8 cellular contexts compared by ENCODE assay signal in genomic region chr2:241878007-241878970, GRCh38. TPM values are rescaled to one million over a fixed set of nuclear protein-coding genes. Genes with fewer than 3 reads are reported as not detected.
DNase-seq lines count a peak whose midpoint lies in the region; ATAC-seq and TF ChIP-seq lines count a peak whose summit lies in the region.

No MANE protein-coding gene starts in this region.

- no peak for ATAC-seq in HG03175 (IDR thresholded peaks at IDR 0.05; ENCODE audit: unreplicated experiment)

- CTCF ChIA-PET in AG04450 (lab: Charles Lee), result interaction anchor here (0.6 to 1.9 kb wide), 17 partner anchors 8 to 190 kb away, joined by 3 to 12 read pairs (median 3); partner anchors contain the start of genes D2HGDH and RTP5
- CTCF ChIA-PET in activated CD4-positive, alpha-beta memory T cell treated with anti-CD3 and anti-CD28 coated beads, Interleukin-2, amount 10 ng/mL, durations not matched to agents 7 days and 5 days (lab: Charles Lee), result interaction anchor here (0.7 to 3.7 kb wide), 27 partner anchors 10 to 575 kb away, joined by 3 to 40 read pairs (median 4); partner anchors contain the start of genes ATG4B, D2HGDH, DTYMK and ING5

- H3K4me3 ChIP-seq in AG04450 (ENCODE audit: low read depth, low read length), result no peak overlapping the region

- no peak overlapping the region for H3K4me3 Mint-ChIP-seq in activated CD4-positive, alpha-beta memory T cell treated with anti-CD3 and anti-CD28 coated beads, Interleukin-2, amount 10 ng/mL, durations not matched to agents 7 days and 5 days
- H3K4me3 Mint-ChIP-seq in mesothelial cell of epicardium, result no peak overlapping the region

- H3K27ac Mint-ChIP-seq in activated CD4-positive, alpha-beta memory T cell treated with anti-CD3 and anti-CD28 coated beads, Interleukin-2, amount 10 ng/mL, durations not matched to agents 7 days and 5 days, result no peak overlapping the region
- H3K27ac Mint-ChIP-seq in mesothelial cell of epicardium, result no peak overlapping the region

- H3K36me3 Mint-ChIP-seq in activated CD4-positive, alpha-beta memory T cell treated with anti-CD3 and anti-CD28 coated beads, Interleukin-2, amount 10 ng/mL, durations not matched to agents 7 days and 5 days (ENCODE audit: low read depth), result peaks cover 9% of the 10 kb centered on the region
- no peaks in the 10 kb centered on the region for H3K36me3 Mint-ChIP-seq in mesothelial cell of epicardium

- H3K27me3 Mint-ChIP-seq in activated CD4-positive, alpha-beta memory T cell treated with anti-CD3 and anti-CD28 coated beads, Interleukin-2, amount 10 ng/mL, durations not matched to agents 7 days and 5 days, result no peaks in the 10 kb centered on the region
- no peaks in the 10 kb centered on the region for H3K27me3 Mint-ChIP-seq in mesothelial cell of epicardium (ENCODE audit: low read depth)

- H3K9me3 ChIP-seq in AG04450 (ENCODE audit: control insufficient read depth, insufficient read depth, low read length), result peaks cover 22% of the 10 kb centered on the region

- peaks cover 37% of the 10 kb centered on the region for H3K4me1 Mint-ChIP-seq in activated CD4-positive, alpha-beta memory T cell treated with anti-CD3 and anti-CD28 coated beads, Interleukin-2, amount 10 ng/mL, durations not matched to agents 7 days and 5 days
- peaks cover 23% of the 10 kb centered on the region for H3K4me1 Mint-ChIP-seq in mesothelial cell of epicardium

- no peaks in the 10 kb centered on the region for H3K9me3 Mint-ChIP-seq in activated CD4-positive, alpha-beta memory T cell treated with anti-CD3 and anti-CD28 coated beads, Interleukin-2, amount 10 ng/mL, durations not matched to agents 7 days and 5 days
- peaks cover 6% of the 10 kb centered on the region for H3K9me3 Mint-ChIP-seq in mesothelial cell of epicardium

- H3K27me3 ChIP-seq in AG04450 (ENCODE audit: control insufficient read depth, insufficient read depth, low read length), result peaks cover 2% of the 10 kb centered on the region

- POLR2A ChIA-PET in AG04450 (lab: Yijun Ruan, JAX), result no interaction called here
- POLR2A ChIA-PET in activated CD4-positive, alpha-beta memory T cell treated with anti-CD3 and anti-CD28 coated beads, Interleukin-2, amount 10 ng/mL, durations not matched to agents 7 days and 5 days (lab: Charles Lee), result interaction anchor here (1.0 to 3.0 kb wide), 5 partner anchors 46 to 191 kb away, joined by 3 to 17 read pairs (median 10); partner anchors contain the start of genes D2HGDH, DTYMK and ING5

- TF ChIP-seq CTCF in AG04450 (IDR thresholded peaks at IDR 0.05; ENCODE audit: low read depth, low read length), result peak; percentile 71
- TF ChIP-seq CTCF in GM20000 (IDR thresholded peaks at IDR 0.05; ENCODE audit: extremely low read depth, missing control alignments), result peak; percentile 92
- TF ChIP-seq CTCF in mesothelial cell of epicardium (IDR thresholded peaks at IDR 0.05; ENCODE audit: unreplicated experiment), result peak; percentile 45

- no peak overlapping the region for H3K27ac ChIP-seq in AG04450 (ENCODE audit: low read depth, low read length)

- DNase-seq in AG04450 (ENCODE audit: low read depth, low spot score) (no peak), GM20000 (ENCODE audit: low spot score) (peak; percentile 84), NCI-H82 (lab: John Stamatoyannopoulos, UW) (peak; percentile 88), mesothelial cell of epicardium (ENCODE audit: low spot score in 2 of 2, unreplicated experiment in 2 of 2) (peak in 1 of 2 experiments; percentile 77)
- DNase-seq in activated CD4-positive, alpha-beta memory T cell treated with anti-CD3 and anti-CD28 coated beads, Interleukin-2, amount 10 ng/mL, durations not matched to agents 7 days and 5 days, result peak; percentile 82
- peak; percentile 72 for DNase-seq in effector CD4-positive, alpha-beta T cell
- DNase-seq in stimulated activated CD8-positive, alpha-beta memory T cell treated with anti-CD3 and anti-CD28 coated beads, Interleukin-7, amount 100 ng/mL, for 4 hours (ENCODE audit: low read depth in 2 of 2), result peak; percentile 41 to 61

RNA-seq across cellular contexts. Expression of gene RTP5, which starts 8.8 kb away (rescaled TPM):
- not detected in 2 replicates for polyA plus RNA-seq in AG04450 (2011; rRNA removed)
- polyA minus RNA-seq in AG04450 (2011; rRNA and poly(A)+ RNA removed), result not detected in 2 replicates
- total RNA-seq in activated CD4-positive, alpha-beta memory T cell treated with anti-CD3 and anti-CD28 coated beads, Interleukin-2, amount 10 ng/mL, durations not matched to agents 7 days and 5 days, result under 1 TPM in 1 of 2 experiments, not detected in 1; 0.13 TPM
- not detected in 3 replicates for total RNA-seq in mesothelial cell of epicardium

RNA-seq across cellular contexts. Expression of gene PDCD1, which starts 19.6 kb away (rescaled TPM):
- not detected in 2 replicates for polyA plus RNA-seq in AG04450 (2011; rRNA removed)
- polyA minus RNA-seq in AG04450 (2011; rRNA and poly(A)+ RNA removed), result not detected in 2 replicates
- 10 to 100 TPM; 17.2 to 17.9 TPM for total RNA-seq in activated CD4-positive, alpha-beta memory T cell treated with anti-CD3 and anti-CD28 coated beads, Interleukin-2, amount 10 ng/mL, durations not matched to agents 7 days and 5 days
- total RNA-seq in mesothelial cell of epicardium, result not detected in 3 replicates

Comparison
In these comparisons a context has a peak if more than half of its experiments do, and no peak if none do; other contexts are left out.
1. RNA of gene PDCD1, which starts 19.6 kb away (total RNA-seq): 17.2 to 17.9 TPM in activated CD4-positive, alpha-beta memory T cell treated with anti-CD3 and anti-CD28 coated beads, Interleukin-2, amount 10 ng/mL, durations not matched to agents 7 days and 5 days; not detected in mesothelial cell of epicardium; every median in the first group is over 10 times any median in the second.
2. Peak in every context shown above with its lines, with median percentiles within 50 percentile points of each other: CTCF ChIP-seq.